In the genomic region with DNA sequence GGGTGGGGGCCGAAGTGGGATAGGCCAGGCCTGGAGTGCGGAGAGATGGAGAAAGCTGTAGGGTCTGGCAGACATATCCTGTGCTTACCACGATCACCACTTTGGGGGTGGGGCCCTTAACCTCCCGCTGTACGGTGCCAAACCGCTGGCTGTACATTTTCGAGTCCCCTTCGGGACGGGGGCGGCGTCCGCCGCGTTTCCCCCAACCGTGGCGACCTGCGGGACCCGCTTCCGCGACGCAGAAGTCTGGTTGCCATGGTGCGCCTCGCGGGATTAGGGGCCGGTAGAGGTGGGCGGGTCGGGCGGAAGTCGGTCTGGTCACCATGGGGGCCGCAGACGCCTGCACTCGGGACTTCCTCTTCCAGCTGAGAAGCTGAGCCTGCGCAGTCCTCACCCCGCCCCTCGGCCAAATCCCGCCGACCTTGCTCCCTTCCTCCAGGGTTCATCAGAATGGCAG, we compare ENCODE assay signal across 8 cellular contexts. TPM values are rescaled to one million over a fixed set of nuclear protein-coding genes. Genes with fewer than 3 reads are reported as not detected.
DNase-seq lines count a peak whose midpoint lies in the region; ATAC-seq and TF ChIP-seq lines count a peak whose summit lies in the region.

TSS of gene CFAP53 (minus strand) at position 248 of the 457 bp plus-strand sequence. CDS start at position 157, 91 bp downstream.

- H3K4me1 Mint-ChIP-seq in dendritic cell treated with granulocyte-macrophage colony-stimulating factor and Interleukin-4, amounts not matched to agents 40 ng/mL and 50 ng/mL, for 4 days (ENCODE audit: low read depth) = peaks cover 27% of the 10 kb centered on the region

- H3K4me1 ChIP-seq in left lung = peaks cover 0 to 25% of the 10 kb centered on the region in 2 donors

- H3K4me3 ChIP-seq in left lung = peak within 1 kb of the TSS; percentile 47 to 77

- DNase-seq in Ammon's horn (ENCODE audit: low spot score) = peak; percentile 93
- DNase-seq in NCI-H510A treated with DMSO at 0.1 percent for 48 hours (lab: John Stamatoyannopoulos, UW) = peak; percentile 76
- DNase-seq in activated CD4-positive, alpha-beta T cell treated with anti-CD3 and anti-CD28 coated beads for 48 hours = peak; percentile 90
- peak; percentile 96 to 98 for DNase-seq in left lung
- DNase-seq in stimulated activated CD4-positive, alpha-beta T cell treated with anti-CD3 and anti-CD28 coated beads, Interleukin-1b, Interleukin-23, amount 100 ng/mL, for 48 hours = peak; percentile 87

- peak within 1 kb of the TSS; percentile 86 for H3K4me3 Mint-ChIP-seq in dendritic cell treated with granulocyte-macrophage colony-stimulating factor and Interleukin-4, amounts not matched to agents 40 ng/mL and 50 ng/mL, for 4 days

- no peaks in the 10 kb centered on the region for H3K9me3 Mint-ChIP-seq in dendritic cell treated with granulocyte-macrophage colony-stimulating factor and Interleukin-4, amounts not matched to agents 40 ng/mL and 50 ng/mL, for 4 days

- intact Hi-C loops in dendritic cell treated with granulocyte-macrophage colony-stimulating factor and Interleukin-4, amounts not matched to agents 40 ng/mL and 50 ng/mL, for 4 days (cut with micrococcal nuclease) = loop anchor here (1.0 to 5.0 kb wide), 4 partner anchors 15 to 108 kb away; partner anchors contain the start of genes CXXC1 and MBD1
- intact Hi-C loops in left lung (cut with DNase I) = no loop called here

- ATAC-seq in GM19043 (IDR thresholded peaks at IDR 0.05; ENCODE audit: low read depth, unreplicated experiment) = peak; percentile 83
- peak; percentile 81 for ATAC-seq in HG03354 (IDR thresholded peaks at IDR 0.05; ENCODE audit: poor library complexity, severe bottlenecking, unreplicated experiment)
- peak; percentile 98 for ATAC-seq in left lung

- no peaks in the 10 kb centered on the region for H3K27me3 ChIP-seq in left lung

- H3K36me3 Mint-ChIP-seq in dendritic cell treated with granulocyte-macrophage colony-stimulating factor and Interleukin-4, amounts not matched to agents 40 ng/mL and 50 ng/mL, for 4 days (ENCODE audit: low read depth) = peaks cover 28% of the 10 kb centered on the region

- no peaks in the 10 kb centered on the region for H3K9me3 ChIP-seq in left lung

- no peak for TF ChIP-seq CTCF in left lung (IDR thresholded peaks at IDR 0.05)

- H3K27ac ChIP-seq in left lung = peak within 1 kb of the TSS in 1 of 2 donors; percentile 31

- H3K27me3 Mint-ChIP-seq in dendritic cell treated with granulocyte-macrophage colony-stimulating factor and Interleukin-4, amounts not matched to agents 40 ng/mL and 50 ng/mL, for 4 days = peaks cover 18% of the 10 kb centered on the region

- peaks cover 0 to 25% of the 10 kb centered on the region in 2 donors for H3K36me3 ChIP-seq in left lung

- peak within 1 kb of the TSS; percentile 81 for H3K27ac Mint-ChIP-seq in dendritic cell treated with granulocyte-macrophage colony-stimulating factor and Interleukin-4, amounts not matched to agents 40 ng/mL and 50 ng/mL, for 4 days

RNA-seq across cellular contexts. Expression of gene CFAP53, which starts in this region (rescaled TPM):
- 1 to 10 TPM in 1 of 2 donors, under 1 TPM in 1; 0.20 to 2.3 TPM for total RNA-seq in left lung
